ENCODE assay signal across 8 cellular contexts in genomic region chr1:180230791-180231505, GRCh38. TPM values are rescaled to one million over a fixed set of nuclear protein-coding genes. Genes with fewer than 3 reads are reported as not detected.
DNase-seq lines count a peak whose midpoint lies in the region; ATAC-seq and TF ChIP-seq lines count a peak whose summit lies in the region.

No MANE protein-coding gene starts in this region.

- peak overlapping the region; percentile 75 to 85 (median 81) for H3K4me3 Mint-ChIP-seq in immature natural killer cell
- peak overlapping the region; percentile 73 for H3K4me3 Mint-ChIP-seq in stimulated activated naive CD8-positive, alpha-beta T cell treated with anti-CD3 and anti-CD28 coated beads, Interleukin-15, Interleukin-2, amounts not matched to agents 100 ng/mL and 50 ng/mL, for 24 hours

- in situ Hi-C loops in astrocyte of the spinal cord (cut with HindIII; ENCODE audit: low sequenced_read_pairs), result no loop called here

- TF ChIP-seq CTCF in LNCaP clone FGC (IDR thresholded peaks at IDR 0.05; ENCODE audit: control insufficient read depth, extremely low read depth, insufficient read depth), result no peak
- no peak for TF ChIP-seq CTCF in astrocyte of the spinal cord (IDR thresholded peaks at IDR 0.05; ENCODE audit: low read depth, low read length)

- no peak for ATAC-seq in HG02970 (IDR thresholded peaks at IDR 0.05; ENCODE audit: low FRiP score, unreplicated experiment)

- H3K4me1 Mint-ChIP-seq in immature natural killer cell, result peaks cover 28 to 35% of the 10 kb centered on the region in 2 donors
- peaks cover 32% of the 10 kb centered on the region for H3K4me1 Mint-ChIP-seq in stimulated activated naive CD8-positive, alpha-beta T cell treated with anti-CD3 and anti-CD28 coated beads, Interleukin-15, Interleukin-2, amounts not matched to agents 100 ng/mL and 50 ng/mL, for 24 hours (ENCODE audit: low read depth)

- H3K9me3 Mint-ChIP-seq in immature natural killer cell, result peaks cover 0 to 2% (median 0%) of the 10 kb centered on the region in 6 donors
- no peaks in the 10 kb centered on the region for H3K9me3 Mint-ChIP-seq in stimulated activated naive CD8-positive, alpha-beta T cell treated with anti-CD3 and anti-CD28 coated beads, Interleukin-15, Interleukin-2, amounts not matched to agents 100 ng/mL and 50 ng/mL, for 24 hours

- H3K27me3 Mint-ChIP-seq in immature natural killer cell (ENCODE audit: low read depth in 3 of 3), result peaks cover 18 to 39% (median 37%) of the 10 kb centered on the region in 3 donors
- peaks cover 76% of the 10 kb centered on the region for H3K27me3 Mint-ChIP-seq in stimulated activated naive CD8-positive, alpha-beta T cell treated with anti-CD3 and anti-CD28 coated beads, Interleukin-15, Interleukin-2, amounts not matched to agents 100 ng/mL and 50 ng/mL, for 24 hours

- H3K36me3 Mint-ChIP-seq in immature natural killer cell, result no peaks in the 10 kb centered on the region
- no peaks in the 10 kb centered on the region for H3K36me3 Mint-ChIP-seq in stimulated activated naive CD8-positive, alpha-beta T cell treated with anti-CD3 and anti-CD28 coated beads, Interleukin-15, Interleukin-2, amounts not matched to agents 100 ng/mL and 50 ng/mL, for 24 hours (ENCODE audit: low read depth)

- peak; percentile 85 for DNase-seq in ELF-1 (ENCODE audit: low read depth, low spot score)
- no peak for DNase-seq in LNCaP clone FGC (ENCODE audit: low read depth)
- DNase-seq in astrocyte of the spinal cord (ENCODE audit: low read depth, low spot score), result peak; percentile 43
- peak in 1 of 3 donors; percentile 22 for DNase-seq in immature natural killer cell
- DNase-seq in NCI-H2029 treated with DMSO at 0.1 percent for 48 hours (lab: John Stamatoyannopoulos, UW), result no peak
- no peak for DNase-seq in activated CD4-positive, CD25-positive, alpha-beta regulatory T cell treated with anti-CD3 and anti-CD28 coated beads, Interleukin-2, amount 50 U/mL, for 72 hours

- H3K4me3 ChIP-seq in LNCaP clone FGC (ENCODE audit: low read depth, low read length), result peak overlapping the region; percentile 58
- H3K4me3 ChIP-seq in astrocyte of the spinal cord (ENCODE audit: low read depth, low read length), result peak overlapping the region; percentile 40

- no peak overlapping the region for H3K27ac Mint-ChIP-seq in immature natural killer cell
- H3K27ac Mint-ChIP-seq in stimulated activated naive CD8-positive, alpha-beta T cell treated with anti-CD3 and anti-CD28 coated beads, Interleukin-15, Interleukin-2, amounts not matched to agents 100 ng/mL and 50 ng/mL, for 24 hours, result no peak overlapping the region

RNA-seq across cellular contexts. Expression of gene LHX4, which starts 0.9 kb away (rescaled TPM):
- under 1 TPM in 1 of 3 donors, not detected in 2; 0.25 TPM for polyA plus RNA-seq in immature natural killer cell

Comparison
In these comparisons a context has a peak if more than half of its experiments do, and no peak if none do; other contexts are left out.
1. DNase-seq: peak in ELF-1 (single experiment) and astrocyte of the spinal cord (single experiment); none in LNCaP clone FGC (single experiment), NCI-H2029 treated with DMSO at 0.1 percent for 48 hours (single experiment) and activated CD4-positive, CD25-positive, alpha-beta regulatory T cell treated with anti-CD3 and anti-CD28 coated beads, Interleukin-2, amount 50 U/mL, for 72 hours (single experiment).